8 cellular contexts compared by ENCODE assay signal in the genomic region with DNA sequence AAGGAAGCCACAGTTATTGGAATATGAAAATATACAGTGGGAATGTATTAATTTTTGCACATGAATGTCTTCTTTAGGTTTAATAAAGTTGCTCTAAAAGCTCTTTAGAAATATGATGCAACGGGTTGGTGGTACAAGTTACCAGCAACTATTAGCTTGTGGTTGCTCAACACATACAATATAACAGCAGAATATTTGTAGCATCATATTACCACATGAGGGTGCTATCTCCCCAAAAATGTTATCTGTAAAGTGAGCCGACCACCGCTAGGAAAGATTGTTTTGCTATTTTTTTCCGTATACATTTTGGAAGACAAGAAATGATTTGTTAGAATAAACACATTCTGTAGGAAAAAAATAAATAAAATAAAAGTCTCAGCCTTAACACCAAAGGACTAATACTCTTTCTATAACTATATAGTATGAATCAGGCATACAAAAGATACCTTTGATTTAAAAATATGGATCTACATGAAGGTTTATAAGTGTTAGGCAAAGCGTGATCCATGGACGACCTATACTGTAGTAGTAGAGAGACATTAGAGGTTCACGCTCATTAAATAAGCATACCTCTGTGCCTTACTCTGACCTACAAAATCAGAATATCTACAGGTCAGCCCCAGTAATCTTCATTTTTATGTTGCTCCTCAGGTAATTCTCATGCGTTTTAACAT.
A peak's percentile ranks its signal among the peaks of the same experiment; 100 is the strongest.
DNase-seq lines count a peak whose midpoint lies in the region; ATAC-seq and TF ChIP-seq lines count a peak whose summit lies in the region.

No MANE protein-coding gene starts in this region.

- H3K27ac Mint-ChIP-seq in progenitor cell of endocrine pancreas = peak overlapping the region; percentile 31

- no peaks in the 10 kb centered on the region for H3K9me3 ChIP-seq in PC-9 (ENCODE audit: insufficient read depth, low read depth)
- no peaks in the 10 kb centered on the region for H3K9me3 ChIP-seq in esophagus muscularis mucosa
- no peaks in the 10 kb centered on the region for H3K9me3 ChIP-seq in ascending aorta

- no peak overlapping the region for H2AFZ ChIP-seq in PC-9

- H3K4me1 Mint-ChIP-seq in progenitor cell of endocrine pancreas (ENCODE audit: low read depth) = peaks cover 18% of the 10 kb centered on the region

- BruUV-seq in PC-9 (replicated peaks; lab: Mats Ljungman, UMichigan) = no TSS peak

- CTCF ChIA-PET in BJ (lab: Yijun Ruan, JAX) (interaction anchor here (0.6 to 0.8 kb wide), 2 partner anchors 8 to 23 kb away, joined by 3 read pairs; no protein-coding TSS in a partner anchor), PC-9 (lab: Charles Lee) (interaction anchor here (0.5 to 1.0 kb wide), 5 partner anchors 571 to 1775 kb away, joined by 3 to 9 read pairs (median 4); partner anchors contain the start of genes MBD5 and ORC4)

- no peak for TF ChIP-seq POLR2A in esophagus muscularis mucosa (IDR thresholded peaks at IDR 0.05; ENCODE audit: low read depth)

- no peaks in the 10 kb centered on the region for H3K9me3 Mint-ChIP-seq in progenitor cell of endocrine pancreas (ENCODE audit: low read depth)

- WGBS in esophagus muscularis mucosa = 25% methylated on average over 8 of the region's 8 CpGs

- H3K4me3 ChIP-seq in BJ (ENCODE audit: low read depth, low read length) = no peak overlapping the region
- no peak overlapping the region for H3K4me3 ChIP-seq in PC-9
- H3K4me3 ChIP-seq in esophagus muscularis mucosa = no peak overlapping the region
- H3K4me3 ChIP-seq in ascending aorta = no peak overlapping the region

- H3K36me3 ChIP-seq in BJ (ENCODE audit: control insufficient read depth, insufficient read depth, low read length) (no peaks in the 10 kb centered on the region), PC-9 (ENCODE audit: low read depth) (no peaks in the 10 kb centered on the region), esophagus muscularis mucosa (no peaks in the 10 kb centered on the region), ascending aorta (no peaks in the 10 kb centered on the region)

- no peaks in the 10 kb centered on the region for H3K79me2 ChIP-seq in PC-9 (ENCODE audit: low read depth)

- H3F3A ChIP-seq in PC-9 (ENCODE audit: insufficient read depth, low read depth) = no peaks in the 10 kb centered on the region

- POLR2A ChIA-PET in BJ (lab: Charles Lee) = no interaction called here
- POLR2A ChIA-PET in PC-9 (lab: Charles Lee; ENCODE audit: unreplicated experiment) = interaction anchor here (0.7 kb wide), 1 partner anchor 139 kb away, joined by 10 read pairs; no protein-coding TSS in a partner anchor

- peaks cover 7% of the 10 kb centered on the region for H3K27me3 Mint-ChIP-seq in progenitor cell of endocrine pancreas

- TF ChIP-seq CTCF in BJ (IDR thresholded peaks at IDR 0.05; ENCODE audit: insufficient read depth, low read depth, low read length) (peak; percentile 47), PC-9 (conservative IDR thresholded peaks at IDR 0.05) (peak; percentile 72), esophagus muscularis mucosa (IDR thresholded peaks at IDR 0.05) (peak; percentile 62 to 66 (median 66)), progenitor cell of endocrine pancreas (IDR thresholded peaks at IDR 0.05; ENCODE audit: unreplicated experiment) (peak; percentile 73), ascending aorta (IDR thresholded peaks at IDR 0.05) (peak in 1 of 3 experiments; percentile 29)

- H3K27me3 ChIP-seq in BJ (ENCODE audit: control insufficient read depth, insufficient read depth, low read length) (no peaks in the 10 kb centered on the region), PC-9 (ENCODE audit: insufficient read depth, low read depth) (no peaks in the 10 kb centered on the region), esophagus muscularis mucosa (no peaks in the 10 kb centered on the region), ascending aorta (no peaks in the 10 kb centered on the region)

- H3K4me1 ChIP-seq in PC-9 (replicated peaks; ENCODE audit: insufficient read depth) (no peaks in the 10 kb centered on the region), esophagus muscularis mucosa (peaks cover 0 to 6% (median 2%) of the 10 kb centered on the region in 4 donors), ascending aorta (no peaks in the 10 kb centered on the region)

- TF ChIP-seq EP300 in esophagus muscularis mucosa (IDR thresholded peaks at IDR 0.05) = no peak

- no peaks in the 10 kb centered on the region for H3K9me2 ChIP-seq in PC-9 (ENCODE audit: insufficient read depth)

- 0 out of 2 replicates have a peak overlapping the region, but pooled peaks have one; percentile 12 for H3K4me2 ChIP-seq in PC-9

- H4K20me1 ChIP-seq in PC-9 (ENCODE audit: insufficient read depth) = no peaks in the 10 kb centered on the region

- no peaks in the 10 kb centered on the region for H3K36me3 Mint-ChIP-seq in progenitor cell of endocrine pancreas (ENCODE audit: insufficient read depth)

- ATAC-seq in GM18909 (IDR thresholded peaks at IDR 0.05; ENCODE audit: poor library complexity, unreplicated experiment) = peak; percentile 84

- intact Hi-C loops in PC-9 (cut with micrococcal nuclease; ENCODE audit: unreplicated experiment) (loop anchor here (1.0 kb wide), 1 partner anchor 1177 kb away; no protein-coding TSS in a partner anchor), esophagus muscularis mucosa (cut with DNase I) (loop anchor here (5.0 kb wide), 1 partner anchor 1173 kb away; no protein-coding TSS in a partner anchor), ascending aorta (cut with DNase I) (no loop called here)

- H3K4me3 Mint-ChIP-seq in progenitor cell of endocrine pancreas (ENCODE audit: low read depth) = peak overlapping the region; percentile 22

- H3K27ac ChIP-seq in PC-9 (no peak overlapping the region), esophagus muscularis mucosa (replicated peaks in 1 of 4) (no peak overlapping the region), ascending aorta (no peak overlapping the region)

- DNase-seq in BJ (ENCODE audit: low read depth) (peak; percentile 1), HuH-7.5 (ENCODE audit: low spot score) (peak; percentile 13), PC-9 (no peak), esophagus muscularis mucosa (ENCODE audit: extremely low spot score) (no peak), progenitor cell of endocrine pancreas (ENCODE audit: low spot score, unreplicated experiment) (no peak), ascending aorta (ENCODE audit: low spot score in 2 of 2) (no peak)
- DNase-seq in activated CD8-positive, alpha-beta memory T cell treated with anti-CD3 and anti-CD28 coated beads, Interleukin-2, amount 50 U/mL, for 4 hours = no peak

Comparison
In these comparisons a context has a peak if more than half of its experiments do, and no peak if none do; other contexts are left out.
1. DNase-seq: peak in BJ (single experiment) and HuH-7.5 (single experiment); none in PC-9 (0 of 2), esophagus muscularis mucosa (single experiment), progenitor cell of endocrine pancreas (single experiment), activated CD8-positive, alpha-beta memory T cell treated with anti-CD3 and anti-CD28 coated beads, Interleukin-2, amount 50 U/mL, for 4 hours (single experiment) and ascending aorta (0 of 2).